27 cellular contexts compared by ENCODE assay signal in genomic region chr2:138277062-138277461, GRCh38.
DNase-seq lines count a peak whose midpoint lies in the region; ATAC-seq and TF ChIP-seq lines count a peak whose summit lies in the region.
"Had no signal": no experiment of that assay in that cellular context is flagged by ENCODE, and none has a peak within 500 bp of the region (broad histone marks: within the 10 kb centered on the region; RNA-seq: fewer than 3 reads in every experiment).

No MANE protein-coding gene starts in this region.

- BruUV-seq in MCF 10A (replicated peaks; lab: Mats Ljungman, UMichigan) = no TSS peak

- no peaks in the 10 kb centered on the region for H3K27me3 Mint-ChIP-seq in MCF 10A (ENCODE audit: insufficient read depth, unreplicated experiment)
- no peaks in the 10 kb centered on the region for H3K27me3 Mint-ChIP-seq in activated T-cell treated with anti-CD3 and anti-CD28 coated beads, Interleukin-2, amount 50 U/mL, for 4 hours (ENCODE audit: low read depth)
- H3K27me3 Mint-ChIP-seq: effector memory CD8-positive, alpha-beta T cell had no signal

- H3K9me3 ChIP-seq in HAP-1 = no peaks in the 10 kb centered on the region
- H3K9me3 ChIP-seq: adrenal gland, psoas muscle, thoracic aorta had no signal

- H3K27me3 ChIP-seq in HAP-1 (ENCODE audit: low read depth) = no peaks in the 10 kb centered on the region
- H3K27me3 ChIP-seq: adrenal gland, brain microvascular endothelial cell had no signal

- ATAC-seq in HG03460 (IDR thresholded peaks at IDR 0.05; ENCODE audit: unreplicated experiment) (no peak), GM19452 (IDR thresholded peaks at IDR 0.05; ENCODE audit: unreplicated experiment) (no peak)
- no peak for ATAC-seq in activated T-cell treated with anti-CD3 and anti-CD28 coated beads, Interleukin-2, amount 50 U/mL, for 4 hours
- ATAC-seq: activated T-cell treated with anti-CD3 and anti-CD28 coated beads, Interleukin-2, amount 50 U/mL, for 72 hours; effector memory CD8-positive, alpha-beta T cell; esophagus mucosa; K562; left colon; psoas muscle; stimulated activated naive CD8-positive, alpha-beta T cell treated with anti-CD3 and anti-CD28 coated beads, Interleukin-15, Interleukin-2, amounts not matched to agents 100 U/mL and 50 U/mL, for 24 hours had no signal

- H3K9me3 Mint-ChIP-seq in MCF 10A (ENCODE audit: unreplicated experiment) = peaks cover 4% of the 10 kb centered on the region
- H3K9me3 Mint-ChIP-seq in activated T-cell treated with anti-CD3 and anti-CD28 coated beads, Interleukin-2, amount 50 U/mL, for 4 hours = no peaks in the 10 kb centered on the region

- in situ Hi-C loops in HAP-1 (cut with MboI; ENCODE audit: low sequenced_read_pairs) = no loop called here

- CTCF ChIA-PET in MCF 10A (lab: Yijun Ruan, JAX) = interaction anchor here (0.6 to 1.3 kb wide), 3 partner anchors 17 to 510 kb away, joined by 3 to 5 read pairs (median 3); no protein-coding TSS in a partner anchor

- POLR2A ChIA-PET in MCF 10A (lab: Yijun Ruan, JAX) = interaction anchor here (0.8 kb wide), 1 partner anchor 227 kb away, joined by 3 read pairs; no protein-coding TSS in a partner anchor

- peaks cover 6% of the 10 kb centered on the region for H3K36me3 Mint-ChIP-seq in MCF 10A (ENCODE audit: insufficient read depth, unreplicated experiment)
- H3K36me3 Mint-ChIP-seq in activated T-cell treated with anti-CD3 and anti-CD28 coated beads, Interleukin-2, amount 50 U/mL, for 4 hours (ENCODE audit: insufficient read depth) = no peaks in the 10 kb centered on the region
- H3K36me3 Mint-ChIP-seq: CD14-positive monocyte had no signal

- no peak overlapping the region for H3K27ac Mint-ChIP-seq in MCF 10A (ENCODE audit: low read depth, unreplicated experiment)
- H3K27ac Mint-ChIP-seq: activated T-cell treated with anti-CD3 and anti-CD28 coated beads, Interleukin-2, amount 50 U/mL, for 72 hours; CD14-positive monocyte; effector memory CD8-positive, alpha-beta T cell had no signal

- H3K4me3 Mint-ChIP-seq in MCF 10A (ENCODE audit: unreplicated experiment) = no peak overlapping the region
- no peak overlapping the region for H3K4me3 Mint-ChIP-seq in activated T-cell treated with anti-CD3 and anti-CD28 coated beads, Interleukin-2, amount 50 U/mL, for 4 hours
- H3K4me3 Mint-ChIP-seq: activated T-cell treated with anti-CD3 and anti-CD28 coated beads, Interleukin-2, amount 50 U/mL, for 72 hours; CD14-positive monocyte; effector memory CD8-positive, alpha-beta T cell had no signal

- no peak overlapping the region for H3K4me3 ChIP-seq in HAP-1
- H3K4me3 ChIP-seq: adrenal gland, K562, psoas muscle, thoracic aorta had no signal

- DNase-seq in HAP-1 (ENCODE audit: low spot score in 2 of 2) (peak; percentile 46 to 99), iPS-NIHi7 (ENCODE audit: extremely low spot score) (peak; percentile 38), retina (peak; percentile 25), MCF 10A (ENCODE audit: unreplicated experiment) (no peak)
- DNase-seq in activated T-cell treated with anti-CD3 and anti-CD28 coated beads, Interleukin-2, amount 50 U/mL, for 4 hours = no peak
- DNase-seq: activated CD4-positive, alpha-beta T cell treated with anti-CD3 and anti-CD28 coated beads, Interleukin-2, amount 50 U/mL, for 1 hour; activated naive CD4-positive, alpha-beta T cell; activated T-cell treated with anti-CD3 and anti-CD28 coated beads, Interleukin-2, amount 50 U/mL, for 72 hours; adrenal gland; brain microvascular endothelial cell; effector memory CD8-positive, alpha-beta T cell; head of caudate nucleus; HFFc6; left colon; mammary epithelial cell; NCI-H2081 treated with DMSO at 0.1 percent for 48 hours; NCI-H226; NCI-H774; psoas muscle; stimulated activated naive CD8-positive, alpha-beta T cell treated with anti-CD3 and anti-CD28 coated beads, Interleukin-15, Interleukin-2, amounts not matched to agents 100 U/mL and 50 U/mL, for 24 hours had no signal

- H3K36me3 ChIP-seq in HAP-1 (replicated peaks) = no peaks in the 10 kb centered on the region
- H3K36me3 ChIP-seq: adrenal gland, brain microvascular endothelial cell, thoracic aorta had no signal

- intact Hi-C loops in MCF 10A (cut with micrococcal nuclease) = no loop called here

- no peak for TF ChIP-seq CTCF in VCaP (conservative IDR thresholded peaks at IDR 0.05)
- TF ChIP-seq CTCF in MCF 10A (IDR thresholded peaks at IDR 0.05; ENCODE audit: unreplicated experiment) = no peak

- peaks cover 50% of the 10 kb centered on the region for H3K4me1 ChIP-seq in HAP-1
- H3K4me1 ChIP-seq: psoas muscle had no signal

- H3K27ac ChIP-seq in VCaP = peak overlapping the region; percentile 76
- H3K27ac ChIP-seq: adrenal gland, brain microvascular endothelial cell, psoas muscle, thoracic aorta had no signal

- H3K4me1 Mint-ChIP-seq in MCF 10A (ENCODE audit: insufficient read depth, unreplicated experiment) = peaks cover 26% of the 10 kb centered on the region
- H3K4me1 Mint-ChIP-seq in activated T-cell treated with anti-CD3 and anti-CD28 coated beads, Interleukin-2, amount 50 U/mL, for 4 hours (ENCODE audit: low read depth) = no peaks in the 10 kb centered on the region
- H3K4me1 Mint-ChIP-seq: CD14-positive monocyte had no signal

Comparison
In these comparisons a context has a peak if more than half of its experiments do, and no peak if none do; other contexts are left out.
1. DNase-seq: peak in HAP-1 (2 of 2), iPS-NIHi7 (single experiment) and retina (single experiment); none in MCF 10A (single experiment) and activated T-cell treated with anti-CD3 and anti-CD28 coated beads, Interleukin-2, amount 50 U/mL, for 4 hours (single experiment).